Comparison of ENCODE assay signal across 11 cellular contexts in genomic region chrX:16696956-16697355, GRCh38. TPM values are rescaled to one million over a fixed set of nuclear protein-coding genes. Genes with fewer than 3 reads are reported as not detected.
"Had no signal": no experiment of that assay in that cellular context is flagged by ENCODE, and none has a peak within 500 bp of the region (broad histone marks: within the 10 kb centered on the region; RNA-seq: fewer than 3 reads in every experiment).

No MANE protein-coding gene starts in this region.

- H3K4me1 ChIP-seq: HAP-1 had no signal

- DNase-seq: GM23248, GOT3, H7, HFFc6, KBM-7 had no signal

- FAIRE-seq: HTR-8/SVneo had no signal

- H3K4me3 ChIP-seq: GM23248, HAP-1 had no signal

- H3K4me3 Mint-ChIP-seq: HFFc6, IgD-negative memory B cell had no signal

- H3K9me3 Mint-ChIP-seq: HFFc6, IgD-negative memory B cell had no signal

- H3K9me3 ChIP-seq: HAP-1 had no signal

- H2AFZ ChIP-seq: GM23248 had no signal

- ATAC-seq: HCT116 had no signal

- H3K27ac Mint-ChIP-seq: HFFc6, IgD-negative memory B cell had no signal

- H3K9ac ChIP-seq: GM23248 had no signal

- H3K27ac ChIP-seq: GM23248 had no signal

RNA-seq across cellular contexts. Expression of gene S100G, which starts 47.0 kb away (rescaled TPM):
- total RNA-seq: GM23248, H4, H7, HFFc6, HT-29 had no signal
- polyA plus RNA-seq: GM23248, IgD-negative memory B cell had no signal
